ENCODE assay signal across 6 cellular contexts in the genomic region with DNA sequence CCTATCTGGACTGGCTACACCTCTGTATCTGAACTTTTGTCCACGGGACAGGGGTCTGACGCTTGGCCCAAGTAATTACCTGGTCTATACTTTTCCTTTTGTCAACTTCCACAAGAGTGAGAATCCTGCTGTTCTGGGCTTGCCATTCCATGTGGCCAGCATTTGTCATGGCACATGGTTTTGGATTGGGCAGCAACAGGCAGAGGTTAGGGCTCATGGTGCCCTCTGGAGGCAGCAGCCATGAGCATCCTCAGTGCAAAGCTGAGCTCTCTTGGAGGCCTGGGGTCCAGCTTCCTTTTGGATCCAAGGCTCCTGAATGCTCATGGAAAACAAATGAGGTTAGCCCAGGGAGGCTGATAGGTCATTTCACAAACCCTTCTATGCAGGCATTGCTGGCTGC. TPM values are rescaled to one million over a fixed set of nuclear protein-coding genes. Genes with fewer than 3 reads are reported as not detected.
A peak's percentile ranks its signal among the peaks of the same experiment; 100 is the strongest.
DNase-seq lines count a peak whose midpoint lies in the region; ATAC-seq lines count a peak whose summit lies in the region.

No MANE protein-coding gene starts in this region.

- ATAC-seq in esophagus mucosa: peak; percentile 51

- peak; percentile 16 to 36 for DNase-seq in AML-193 (lab: John Stamatoyannopoulos, UW)
- DNase-seq in LHCN-M2 (ENCODE audit: low read depth): peak; percentile 63
- no peak for DNase-seq in inferior parietal cortex (ENCODE audit: extremely low spot score)
- DNase-seq in foreskin melanocyte: no peak
- DNase-seq in putamen (ENCODE audit: low spot score): no peak

RNA-seq across cellular contexts. Expression of gene EDC4, which starts 7.5 kb away (rescaled TPM):
- total RNA-seq in LHCN-M2 (2014; rRNA removed): 59.2 and 67.7 TPM in 2 replicates
- polyA plus RNA-seq in LHCN-M2 (2012): 47.2 TPM
- total RNA-seq in esophagus mucosa: 32.7 TPM

RNA-seq across cellular contexts. Expression of gene CENPT, which starts 17.8 kb away (rescaled TPM):
- total RNA-seq in LHCN-M2 (2014; rRNA removed): 52.6 and 55.5 TPM in 2 replicates
- polyA plus RNA-seq in LHCN-M2 (2012): 48.7 TPM
- 16.5 TPM for total RNA-seq in esophagus mucosa

RNA-seq across cellular contexts. Expression of gene NUTF2, which starts 18.6 kb away (rescaled TPM):
- total RNA-seq in LHCN-M2 (2014; rRNA removed) (86.3 and 142 TPM in 2 replicates), esophagus mucosa (65.2 TPM)
- polyA plus RNA-seq in LHCN-M2 (2012): 302 TPM

RNA-seq across cellular contexts. Expression of gene NRN1L, which starts 19.4 kb away (rescaled TPM):
- not detected in 2 replicates for total RNA-seq in LHCN-M2 (2014; rRNA removed)
- 0.17 TPM for polyA plus RNA-seq in LHCN-M2 (2012)
- not detected for total RNA-seq in esophagus mucosa

RNA-seq across cellular contexts. Expression of gene THAP11, which starts 23.2 kb away (rescaled TPM):
- total RNA-seq in LHCN-M2 (2014; rRNA removed) (61.6 and 65.5 TPM in 2 replicates), esophagus mucosa (16.8 TPM)
- polyA plus RNA-seq in LHCN-M2 (2012): 19.5 TPM

Comparison
In these comparisons a context has a peak if more than half of its experiments do, and no peak if none do; other contexts are left out.
1. DNase-seq: peak in AML-193 (2 of 2) and LHCN-M2 (single experiment); none in inferior parietal cortex (single experiment), foreskin melanocyte (single experiment) and putamen (single experiment).